ENCODE assay signal across 1 cellular context in the genomic region with DNA sequence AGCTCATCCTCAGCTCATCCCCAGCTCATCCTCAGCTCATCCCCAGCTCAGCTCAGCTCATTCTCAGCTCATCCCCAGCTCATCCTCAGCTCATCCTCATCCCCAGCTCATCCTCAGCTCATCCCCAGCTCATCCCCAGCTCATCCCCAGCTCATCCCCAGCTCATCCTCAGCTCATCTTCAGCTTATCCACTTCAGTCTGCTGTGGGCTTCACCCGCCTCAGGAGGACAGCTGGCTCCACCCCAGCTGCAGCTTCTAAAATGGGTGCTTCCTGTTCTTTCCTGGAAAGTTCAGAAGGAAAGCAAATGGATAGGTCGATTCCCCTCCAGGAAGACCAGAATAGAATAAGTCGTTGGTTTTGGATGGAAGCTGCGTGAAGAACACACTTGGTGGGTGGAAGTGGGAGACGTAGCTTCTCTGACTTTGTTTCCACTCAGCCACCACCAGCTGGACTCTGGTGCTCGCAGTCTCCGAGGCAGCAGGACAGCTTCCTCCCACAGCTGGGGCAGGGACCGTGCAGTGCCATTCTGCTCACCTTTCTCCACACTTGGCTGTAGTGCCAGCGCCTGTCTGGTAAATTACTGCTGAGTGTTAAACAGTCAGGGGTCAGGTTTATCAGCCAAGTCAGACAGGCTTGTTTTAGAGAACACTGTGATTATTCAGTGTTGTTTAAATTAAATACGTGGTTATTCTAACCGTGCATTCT.
TF ChIP-seq lines count a peak whose summit lies in the region.

No MANE protein-coding gene starts in this region.

TF ChIP-seq in HEK293, 187 proteins besides CTCF, POLR2A, EP300 and RAD21:
- TF ChIP-seq, protein P1, sequence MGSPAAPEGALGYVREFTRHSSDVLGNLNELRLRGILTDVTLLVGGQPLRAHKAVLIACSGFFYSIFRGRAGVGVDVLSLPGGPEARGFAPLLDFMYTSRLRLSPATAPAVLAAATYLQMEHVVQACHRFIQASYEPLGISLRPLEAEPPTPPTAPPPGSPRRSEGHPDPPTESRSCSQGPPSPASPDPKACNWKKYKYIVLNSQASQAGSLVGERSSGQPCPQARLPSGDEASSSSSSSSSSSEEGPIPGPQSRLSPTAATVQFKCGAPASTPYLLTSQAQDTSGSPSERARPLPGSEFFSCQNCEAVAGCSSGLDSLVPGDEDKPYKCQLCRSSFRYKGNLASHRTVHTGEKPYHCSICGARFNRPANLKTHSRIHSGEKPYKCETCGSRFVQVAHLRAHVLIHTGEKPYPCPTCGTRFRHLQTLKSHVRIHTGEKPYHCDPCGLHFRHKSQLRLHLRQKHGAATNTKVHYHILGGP (tag by site-specific recombination; IDR thresholded peaks at IDR 0.05) = 0 out of 2 replicates have a peak, but pooled peaks have one; percentile 26
- TF ChIP-seq, protein P2, sequence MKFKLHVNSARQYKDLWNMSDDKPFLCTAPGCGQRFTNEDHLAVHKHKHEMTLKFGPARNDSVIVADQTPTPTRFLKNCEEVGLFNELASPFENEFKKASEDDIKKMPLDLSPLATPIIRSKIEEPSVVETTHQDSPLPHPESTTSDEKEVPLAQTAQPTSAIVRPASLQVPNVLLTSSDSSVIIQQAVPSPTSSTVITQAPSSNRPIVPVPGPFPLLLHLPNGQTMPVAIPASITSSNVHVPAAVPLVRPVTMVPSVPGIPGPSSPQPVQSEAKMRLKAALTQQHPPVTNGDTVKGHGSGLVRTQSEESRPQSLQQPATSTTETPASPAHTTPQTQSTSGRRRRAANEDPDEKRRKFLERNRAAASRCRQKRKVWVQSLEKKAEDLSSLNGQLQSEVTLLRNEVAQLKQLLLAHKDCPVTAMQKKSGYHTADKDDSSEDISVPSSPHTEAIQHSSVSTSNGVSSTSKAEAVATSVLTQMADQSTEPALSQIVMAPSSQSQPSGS (tag by site-specific recombination; IDR thresholded peaks at IDR 0.05; ENCODE audit: low read depth) = no peak
